In genomic region chr2:219642465-219643083, GRCh38 we compare ENCODE assay signal across 8 cellular contexts. TPM values are rescaled to one million over a fixed set of nuclear protein-coding genes. Genes with fewer than 3 reads are reported as not detected.
DNase-seq lines count a peak whose midpoint lies in the region; ATAC-seq, FAIRE-seq and TF ChIP-seq lines count a peak whose summit lies in the region.

No MANE protein-coding gene starts in this region.

- peaks cover 4% of the 10 kb centered on the region for H3K27me3 Mint-ChIP-seq in activated naive CD8-positive, alpha-beta T cell treated with anti-CD3 and anti-CD28 coated beads, Interleukin-2, amount 50 U/mL, for 24 hours

- no peak overlapping the region for H3K4me3 Mint-ChIP-seq in activated naive CD8-positive, alpha-beta T cell treated with anti-CD3 and anti-CD28 coated beads, Interleukin-2, amount 50 U/mL, for 24 hours

- no peak overlapping the region for H3K27ac Mint-ChIP-seq in activated naive CD8-positive, alpha-beta T cell treated with anti-CD3 and anti-CD28 coated beads, Interleukin-2, amount 50 U/mL, for 24 hours

- 9% methylated on average over 24 of the region's 24 CpGs for WGBS in heart right ventricle, 2 donors

- intact Hi-C loops in heart right ventricle (cut with DNase I) = loop anchor here in 9 of 10 donors (1.0 to 10.0 kb wide), 11 partner anchors 45 to 240 kb away; partner anchors contain the start of genes CHPF (in 6 of the 9), OBSL1 (in 2 of the 9), TMEM198 (in 2 of the 9) and INHA (in 1 of the 9)

- H3K36me3 ChIP-seq in heart right ventricle = peaks cover 0 to 20% (median 0%) of the 10 kb centered on the region in 9 donors

- no peaks in the 10 kb centered on the region for H3K27me3 ChIP-seq in heart right ventricle

- H3K27ac ChIP-seq in 22Rv1 = no peak overlapping the region
- H3K27ac ChIP-seq in heart right ventricle = peak overlapping the region in 9 of 10 donors; percentile 75 to 99 (median 88)

- DNase-seq in GM18507 (ENCODE audit: extremely low spot score, insufficient read length, low read depth) = peak; percentile 94
- peak; percentile 55 for DNase-seq in NCI-H146 treated with DMSO at 0.1 percent for 48 hours (lab: John Stamatoyannopoulos, UW; ENCODE audit: unreplicated experiment)
- DNase-seq in SW 1271 (lab: John Stamatoyannopoulos, UW) = peak; percentile 83 to 88
- DNase-seq in activated naive CD8-positive, alpha-beta T cell treated with anti-CD3 and anti-CD28 coated beads, Interleukin-2, amount 50 U/mL, for 24 hours = peak; percentile 91
- DNase-seq in heart right ventricle = peak; percentile 94 to 95
- peak; percentile 88 for DNase-seq in renal cortical epithelial cell (ENCODE audit: low read depth)

- no peak overlapping the region for H3K4me3 ChIP-seq in heart right ventricle

- H3K9me3 Mint-ChIP-seq in activated naive CD8-positive, alpha-beta T cell treated with anti-CD3 and anti-CD28 coated beads, Interleukin-2, amount 50 U/mL, for 24 hours = no peaks in the 10 kb centered on the region

- no peaks in the 10 kb centered on the region for H3K36me3 Mint-ChIP-seq in activated naive CD8-positive, alpha-beta T cell treated with anti-CD3 and anti-CD28 coated beads, Interleukin-2, amount 50 U/mL, for 24 hours (ENCODE audit: low read depth)

- FAIRE-seq in GM18507 (lab: Jason Lieb, UNC) = peak; percentile 99

- H3K4me1 Mint-ChIP-seq in activated naive CD8-positive, alpha-beta T cell treated with anti-CD3 and anti-CD28 coated beads, Interleukin-2, amount 50 U/mL, for 24 hours = peaks cover 12% of the 10 kb centered on the region

- H3K4me1 ChIP-seq in heart right ventricle = peaks cover 16 to 88% (median 47%) of the 10 kb centered on the region in 9 donors

- ATAC-seq in HG02885 (IDR thresholded peaks at IDR 0.05; ENCODE audit: poor library complexity, unreplicated experiment) = peak; percentile 97
- ATAC-seq in activated naive CD8-positive, alpha-beta T cell treated with anti-CD3 and anti-CD28 coated beads, Interleukin-2, amount 50 U/mL, for 24 hours = peak; percentile 97
- ATAC-seq in heart right ventricle = peak; percentile 51 to 79 (median 65)

- TF ChIP-seq CTCF in 22Rv1 (IDR thresholded peaks at IDR 0.05) (peak; percentile 99), heart right ventricle (IDR thresholded peaks at IDR 0.05) (peak; percentile 93 to 100 (median 98))

- H3K9me3 ChIP-seq in heart right ventricle = no peaks in the 10 kb centered on the region

RNA-seq across cellular contexts. Expression of gene SLC4A3, which starts 15.1 kb away (rescaled TPM):
- 100 to 1,000 TPM; 339 to 671 (median 422) TPM for total RNA-seq in heart right ventricle
- polyA plus RNA-seq in heart right ventricle = 100 to 1,000 TPM; 197 to 341 TPM
- total RNA-seq in renal cortical epithelial cell = 3.5 and 10.1 TPM in 2 replicates

RNA-seq across cellular contexts. Expression of gene STK11IP, which starts 44.9 kb away (rescaled TPM):
- total RNA-seq in heart right ventricle (10 to 100 TPM in 8 of 10 donors, 1 to 10 TPM in 2; 7.2 to 18.2 (median 12.9) TPM), renal cortical epithelial cell (12.7 and 18.7 TPM in 2 replicates)
- 10 to 100 TPM; 15.4 to 27.4 TPM for polyA plus RNA-seq in heart right ventricle

Comparison
In these comparisons a context has a peak if more than half of its experiments do, and no peak if none do; other contexts are left out.
1. RNA of gene SLC4A3, which starts 15.1 kb away (total RNA-seq): 339 to 671 TPM in heart right ventricle; 3.5 to 10.1 TPM in renal cortical epithelial cell; every median in the first group is over 10 times any median in the second.
2. Peak in every context shown above with its lines, with median percentiles within 50 percentile points of each other: DNase-seq and ATAC-seq.